Comparison of ENCODE assay signal across 21 cellular contexts in the genomic region with DNA sequence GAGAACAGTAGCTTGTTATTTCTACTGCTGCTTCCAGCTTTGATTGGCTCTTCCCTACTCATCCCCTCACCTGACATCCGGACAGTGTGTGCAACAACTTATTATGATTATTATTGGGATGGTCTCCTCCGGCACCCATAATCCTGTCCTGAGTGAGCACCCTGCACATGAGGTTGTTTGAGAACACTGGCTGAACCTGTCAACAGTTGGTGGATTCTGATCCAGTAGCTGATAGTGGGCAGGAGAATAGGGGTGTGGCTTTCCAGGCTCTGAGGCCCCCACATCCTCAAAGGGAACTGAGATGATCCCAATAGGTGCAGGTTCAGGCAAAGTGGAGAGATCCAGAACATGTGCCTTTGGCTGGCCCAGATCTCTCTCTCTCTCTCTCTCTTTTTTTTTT.
DNase-seq lines count a peak whose midpoint lies in the region; ATAC-seq lines count a peak whose summit lies in the region.
"Had no signal": no experiment of that assay in that cellular context is flagged by ENCODE, and none has a peak within 500 bp of the region (broad histone marks: within the 10 kb centered on the region; RNA-seq: fewer than 3 reads in every experiment).

No MANE protein-coding gene starts in this region.

- H3K9me3 ChIP-seq in BLaER1 (no peaks in the 10 kb centered on the region), KOPT-K1 (ENCODE audit: insufficient read depth, low read length, poor library complexity, severe bottlenecking) (no peaks in the 10 kb centered on the region)
- no peaks in the 10 kb centered on the region for H3K9me3 ChIP-seq in effector memory CD4-positive, alpha-beta T cell (ENCODE audit: control insufficient read depth, low read length)
- H3K9me3 ChIP-seq: esophagus squamous epithelium, gastroesophageal sphincter, suprapubic skin had no signal

- no peaks in the 10 kb centered on the region for H3K27me3 ChIP-seq in BLaER1
- no peaks in the 10 kb centered on the region for H3K27me3 ChIP-seq in effector memory CD4-positive, alpha-beta T cell (replicated peaks; ENCODE audit: control insufficient read depth, insufficient read depth, low read length, poor library complexity, severe bottlenecking)
- H3K27me3 ChIP-seq: suprapubic skin had no signal

- H3K27ac ChIP-seq in BLaER1: peak overlapping the region; percentile 77
- peak overlapping the region; percentile 88 for H3K27ac ChIP-seq in KOPT-K1 (ENCODE audit: low read depth, low read length, poor library complexity, severe bottlenecking)
- peak overlapping the region; percentile 10 for H3K27ac ChIP-seq in effector memory CD4-positive, alpha-beta T cell (ENCODE audit: insufficient read depth, low read length, poor library complexity, severe bottlenecking)
- H3K27ac ChIP-seq: esophagus squamous epithelium, gastroesophageal sphincter, suprapubic skin, WERI-Rb-1 had no signal

- peaks cover 86% of the 10 kb centered on the region for H3K4me1 Mint-ChIP-seq in activated CD4-positive, alpha-beta T cell treated with anti-CD3 and anti-CD28 coated beads for 36 hours

- H3K27ac Mint-ChIP-seq in activated CD4-positive, alpha-beta T cell treated with anti-CD3 and anti-CD28 coated beads for 36 hours: peak overlapping the region; percentile 88
- H3K27ac Mint-ChIP-seq: GM23338 had no signal

- H4K20me1 ChIP-seq in BLaER1: peaks cover 100% of the 10 kb centered on the region

- no peaks in the 10 kb centered on the region for H3K9me3 Mint-ChIP-seq in activated CD4-positive, alpha-beta T cell treated with anti-CD3 and anti-CD28 coated beads for 36 hours (ENCODE audit: low read depth)
- H3K9me3 Mint-ChIP-seq: GM23338 had no signal

- no peaks in the 10 kb centered on the region for H3K27me3 Mint-ChIP-seq in activated CD4-positive, alpha-beta T cell treated with anti-CD3 and anti-CD28 coated beads for 36 hours

- POLR2A ChIA-PET in activated CD4-positive, alpha-beta T cell treated with anti-CD3 and anti-CD28 coated beads for 36 hours (lab: Charles Lee): interaction anchor here (0.6 to 2.3 kb wide), 10 partner anchors 19 to 99 kb away, joined by 3 to 35 read pairs (median 12); a partner anchor contains a TSS

- H3K4me3 Mint-ChIP-seq in activated CD4-positive, alpha-beta T cell treated with anti-CD3 and anti-CD28 coated beads for 36 hours: no peak overlapping the region
- H3K4me3 Mint-ChIP-seq: GM23338 had no signal

- CTCF ChIA-PET in activated CD4-positive, alpha-beta T cell treated with anti-CD3 and anti-CD28 coated beads for 36 hours (lab: Charles Lee): interaction anchor here (0.5 to 5.0 kb wide), 12 partner anchors 11 to 502 kb away, joined by 3 to 27 read pairs (median 7); no protein-coding TSS in a partner anchor

- intact Hi-C loops in activated CD4-positive, alpha-beta T cell treated with anti-CD3 and anti-CD28 coated beads for 36 hours (cut with DNase I, micrococcal nuclease): loop anchor here (1.0 to 10.0 kb wide), 5 partner anchors 151 to 414 kb away; no protein-coding TSS in a partner anchor

- H3K36me3 ChIP-seq in BLaER1: peaks cover 71% of the 10 kb centered on the region
- H3K36me3 ChIP-seq in KOPT-K1 (ENCODE audit: insufficient read depth, low read length): peaks cover 58% of the 10 kb centered on the region
- H3K36me3 ChIP-seq in effector memory CD4-positive, alpha-beta T cell (ENCODE audit: control insufficient read depth, insufficient read depth, low read length): no peaks in the 10 kb centered on the region
- H3K36me3 ChIP-seq: esophagus squamous epithelium, gastroesophageal sphincter, suprapubic skin, WERI-Rb-1 had no signal

- peak overlapping the region; percentile 39 for H3K4me3 ChIP-seq in BLaER1
- H3K4me3 ChIP-seq in effector memory CD4-positive, alpha-beta T cell (ENCODE audit: insufficient read depth, low read depth, low read length, poor library complexity, severe bottlenecking): no peak overlapping the region
- H3K4me3 ChIP-seq: esophagus squamous epithelium, gastroesophageal sphincter, GM12878, GM23338, lung, suprapubic skin had no signal

- no peak for DNase-seq in activated CD4-positive, alpha-beta T cell treated with anti-CD3 and anti-CD28 coated beads for 36 hours
- DNase-seq in activated CD4-positive, alpha-beta T cell treated with anti-CD3 and anti-CD28 coated beads, Interleukin-2, amount 50 U/mL, for 1 hour: no peak
- DNase-seq in effector memory CD4-positive, alpha-beta T cell: no peak
- DNase-seq in AG08396 (ENCODE audit: low spot score): no peak
- DNase-seq: activated gamma-delta T cell treated with Interleukin-2 at 50 U/mL for 16 hours; effector CD8-positive, alpha-beta T cell; esophagus squamous epithelium; kidney; NCI-H1092; NCI-H2081; stimulated activated CD4-positive, alpha-beta T cell treated with anti-CD3 and anti-CD28 coated beads, Interleukin-12 subunit alpha, Interleukin-12 subunit beta, amount 100 ng/mL, for 4 hours; WERI-Rb-1 had no signal

- H3K36me3 Mint-ChIP-seq in activated CD4-positive, alpha-beta T cell treated with anti-CD3 and anti-CD28 coated beads for 36 hours (ENCODE audit: low read depth): peaks cover 19% of the 10 kb centered on the region

- H3K4me2 ChIP-seq in BLaER1: peak overlapping the region; percentile 91
- H3K4me2 ChIP-seq: GM23338 had no signal

- H3K4me1 ChIP-seq in BLaER1: peaks cover 100% of the 10 kb centered on the region
- H3K4me1 ChIP-seq in effector memory CD4-positive, alpha-beta T cell (ENCODE audit: control insufficient read depth, insufficient read depth, low read length, poor library complexity, severe bottlenecking): peaks cover 66% of the 10 kb centered on the region
- H3K4me1 ChIP-seq: gastroesophageal sphincter had no signal

- ATAC-seq in activated CD4-positive, alpha-beta T cell treated with anti-CD3 and anti-CD28 coated beads for 36 hours: no peak
- ATAC-seq in HG02623 (IDR thresholded peaks at IDR 0.05; ENCODE audit: unreplicated experiment): no peak
- no peak for ATAC-seq in HG03469 (IDR thresholded peaks at IDR 0.05; ENCODE audit: unreplicated experiment)
- ATAC-seq: gastroesophageal sphincter, GM12878, GM23338 had no signal

- peak overlapping the region; percentile 67 for H3K9ac ChIP-seq in BLaER1

Comparison
In these comparisons a context has a peak if more than half of its experiments do, and no peak if none do; other contexts are left out.
1. H3K27ac ChIP-seq: peak in every context shown above with its lines; median percentile 88 in KOPT-K1; 77 in BLaER1; 10 in effector memory CD4-positive, alpha-beta T cell.